In genomic region chr18:34976899-34977786, GRCh38 we compare ENCODE assay signal across 1 cellular context.
TF ChIP-seq lines count a peak whose summit lies in the region.

No MANE protein-coding gene starts in this region.

TF ChIP-seq in WTC11, 78 proteins besides CTCF, POLR2A, EP300 and RAD21 (continued from another document):
- TF ChIP-seq TEAD4 (CRISPR knock-in tag; IDR thresholded peaks at IDR 0.05) (no peak), NR3C1 (CRISPR knock-in tag; conservative IDR thresholded peaks at IDR 0.05; ENCODE audit: low read depth) (0 out of 2 replicates have a peak, but pooled peaks have one; percentile 39), ATF1 (CRISPR knock-in tag; IDR thresholded peaks at IDR 0.05) (no peak), GABPB1 (CRISPR knock-in tag; IDR thresholded peaks at IDR 0.05) (peak; percentile 56), ZNF671 (CRISPR knock-in tag; IDR thresholded peaks at IDR 0.05) (no peak), FOXP1 (CRISPR knock-in tag; IDR thresholded peaks at IDR 0.05; ENCODE audit: borderline replicate concordance) (no peak), PREB (CRISPR knock-in tag; IDR thresholded peaks at IDR 0.05; ENCODE audit: borderline replicate concordance) (no peak), PRDM15 (CRISPR knock-in tag; IDR thresholded peaks at IDR 0.05) (no peak), ZNF121 (CRISPR knock-in tag; IDR thresholded peaks at IDR 0.05) (no peak), ZNF138 (CRISPR knock-in tag; conservative IDR thresholded peaks at IDR 0.05) (no peak), PRRX2 (CRISPR knock-in tag; IDR thresholded peaks at IDR 0.05) (no peak), HMGA2 (CRISPR knock-in tag; IDR thresholded peaks at IDR 0.05) (no peak), ZMAT4 (CRISPR knock-in tag; IDR thresholded peaks at IDR 0.05) (no peak), FOXK1 (CRISPR knock-in tag; IDR thresholded peaks at IDR 0.05) (peak; percentile 81), FOXJ3 (CRISPR knock-in tag; IDR thresholded peaks at IDR 0.05; ENCODE audit: borderline replicate concordance) (no peak), OVOL2 (CRISPR knock-in tag; IDR thresholded peaks at IDR 0.05; ENCODE audit: borderline replicate concordance) (no peak), RORB (CRISPR knock-in tag; IDR thresholded peaks at IDR 0.05) (no peak), ATF6 (CRISPR knock-in tag; IDR thresholded peaks at IDR 0.05) (no peak), GTF2I (CRISPR knock-in tag; conservative IDR thresholded peaks at IDR 0.05) (no peak), SOX15 (CRISPR knock-in tag; IDR thresholded peaks at IDR 0.05) (no peak), SP1 (CRISPR knock-in tag; conservative IDR thresholded peaks at IDR 0.05) (peak; percentile 65), CBFB (CRISPR knock-in tag; IDR thresholded peaks at IDR 0.05; ENCODE audit: low read depth) (peak; percentile 87; the same call in 1 of the 2 replicates), SMAD4 (CRISPR knock-in tag; IDR thresholded peaks at IDR 0.05) (no peak), TCF7 (CRISPR knock-in tag; IDR thresholded peaks at IDR 0.05; ENCODE audit: low read depth) (no peak), NFATC4 (CRISPR knock-in tag; IDR thresholded peaks at IDR 0.05) (no peak), EMX1 (CRISPR knock-in tag; IDR thresholded peaks at IDR 0.05) (no peak), JUN (CRISPR knock-in tag; IDR thresholded peaks at IDR 0.05) (no peak), ZBTB21 (CRISPR knock-in tag; IDR thresholded peaks at IDR 0.05; ENCODE audit: borderline replicate concordance) (no peak)
- TF ChIP-seq, protein P1, sequence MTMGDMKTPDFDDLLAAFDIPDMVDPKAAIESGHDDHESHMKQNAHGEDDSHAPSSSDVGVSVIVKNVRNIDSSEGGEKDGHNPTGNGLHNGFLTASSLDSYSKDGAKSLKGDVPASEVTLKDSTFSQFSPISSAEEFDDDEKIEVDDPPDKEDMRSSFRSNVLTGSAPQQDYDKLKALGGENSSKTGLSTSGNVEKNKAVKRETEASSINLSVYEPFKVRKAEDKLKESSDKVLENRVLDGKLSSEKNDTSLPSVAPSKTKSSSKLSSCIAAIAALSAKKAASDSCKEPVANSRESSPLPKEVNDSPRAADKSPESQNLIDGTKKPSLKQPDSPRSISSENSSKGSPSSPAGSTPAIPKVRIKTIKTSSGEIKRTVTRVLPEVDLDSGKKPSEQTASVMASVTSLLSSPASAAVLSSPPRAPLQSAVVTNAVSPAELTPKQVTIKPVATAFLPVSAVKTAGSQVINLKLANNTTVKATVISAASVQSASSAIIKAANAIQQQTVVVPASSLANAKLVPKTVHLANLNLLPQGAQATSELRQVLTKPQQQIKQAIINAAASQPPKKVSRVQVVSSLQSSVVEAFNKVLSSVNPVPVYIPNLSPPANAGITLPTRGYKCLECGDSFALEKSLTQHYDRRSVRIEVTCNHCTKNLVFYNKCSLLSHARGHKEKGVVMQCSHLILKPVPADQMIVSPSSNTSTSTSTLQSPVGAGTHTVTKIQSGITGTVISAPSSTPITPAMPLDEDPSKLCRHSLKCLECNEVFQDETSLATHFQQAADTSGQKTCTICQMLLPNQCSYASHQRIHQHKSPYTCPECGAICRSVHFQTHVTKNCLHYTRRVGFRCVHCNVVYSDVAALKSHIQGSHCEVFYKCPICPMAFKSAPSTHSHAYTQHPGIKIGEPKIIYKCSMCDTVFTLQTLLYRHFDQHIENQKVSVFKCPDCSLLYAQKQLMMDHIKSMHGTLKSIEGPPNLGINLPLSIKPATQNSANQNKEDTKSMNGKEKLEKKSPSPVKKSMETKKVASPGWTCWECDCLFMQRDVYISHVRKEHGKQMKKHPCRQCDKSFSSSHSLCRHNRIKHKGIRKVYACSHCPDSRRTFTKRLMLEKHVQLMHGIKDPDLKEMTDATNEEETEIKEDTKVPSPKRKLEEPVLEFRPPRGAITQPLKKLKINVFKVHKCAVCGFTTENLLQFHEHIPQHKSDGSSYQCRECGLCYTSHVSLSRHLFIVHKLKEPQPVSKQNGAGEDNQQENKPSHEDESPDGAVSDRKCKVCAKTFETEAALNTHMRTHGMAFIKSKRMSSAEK (CRISPR knock-in tag; IDR thresholded peaks at IDR 0.05; ENCODE audit: borderline replicate concordance), result no peak
- TF ChIP-seq, protein P2, sequence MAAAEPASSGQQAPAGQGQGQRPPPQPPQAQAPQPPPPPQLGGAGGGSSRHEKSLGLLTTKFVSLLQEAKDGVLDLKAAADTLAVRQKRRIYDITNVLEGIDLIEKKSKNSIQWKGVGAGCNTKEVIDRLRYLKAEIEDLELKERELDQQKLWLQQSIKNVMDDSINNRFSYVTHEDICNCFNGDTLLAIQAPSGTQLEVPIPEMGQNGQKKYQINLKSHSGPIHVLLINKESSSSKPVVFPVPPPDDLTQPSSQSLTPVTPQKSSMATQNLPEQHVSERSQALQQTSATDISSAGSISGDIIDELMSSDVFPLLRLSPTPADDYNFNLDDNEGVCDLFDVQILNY (CRISPR knock-in tag; IDR thresholded peaks at IDR 0.05), result no peak
- TF ChIP-seq, protein P3, sequence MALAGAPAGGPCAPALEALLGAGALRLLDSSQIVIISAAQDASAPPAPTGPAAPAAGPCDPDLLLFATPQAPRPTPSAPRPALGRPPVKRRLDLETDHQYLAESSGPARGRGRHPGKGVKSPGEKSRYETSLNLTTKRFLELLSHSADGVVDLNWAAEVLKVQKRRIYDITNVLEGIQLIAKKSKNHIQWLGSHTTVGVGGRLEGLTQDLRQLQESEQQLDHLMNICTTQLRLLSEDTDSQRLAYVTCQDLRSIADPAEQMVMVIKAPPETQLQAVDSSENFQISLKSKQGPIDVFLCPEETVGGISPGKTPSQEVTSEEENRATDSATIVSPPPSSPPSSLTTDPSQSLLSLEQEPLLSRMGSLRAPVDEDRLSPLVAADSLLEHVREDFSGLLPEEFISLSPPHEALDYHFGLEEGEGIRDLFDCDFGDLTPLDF (CRISPR knock-in tag; IDR thresholded peaks at IDR 0.05), result no peak
- TF ChIP-seq, protein P4, sequence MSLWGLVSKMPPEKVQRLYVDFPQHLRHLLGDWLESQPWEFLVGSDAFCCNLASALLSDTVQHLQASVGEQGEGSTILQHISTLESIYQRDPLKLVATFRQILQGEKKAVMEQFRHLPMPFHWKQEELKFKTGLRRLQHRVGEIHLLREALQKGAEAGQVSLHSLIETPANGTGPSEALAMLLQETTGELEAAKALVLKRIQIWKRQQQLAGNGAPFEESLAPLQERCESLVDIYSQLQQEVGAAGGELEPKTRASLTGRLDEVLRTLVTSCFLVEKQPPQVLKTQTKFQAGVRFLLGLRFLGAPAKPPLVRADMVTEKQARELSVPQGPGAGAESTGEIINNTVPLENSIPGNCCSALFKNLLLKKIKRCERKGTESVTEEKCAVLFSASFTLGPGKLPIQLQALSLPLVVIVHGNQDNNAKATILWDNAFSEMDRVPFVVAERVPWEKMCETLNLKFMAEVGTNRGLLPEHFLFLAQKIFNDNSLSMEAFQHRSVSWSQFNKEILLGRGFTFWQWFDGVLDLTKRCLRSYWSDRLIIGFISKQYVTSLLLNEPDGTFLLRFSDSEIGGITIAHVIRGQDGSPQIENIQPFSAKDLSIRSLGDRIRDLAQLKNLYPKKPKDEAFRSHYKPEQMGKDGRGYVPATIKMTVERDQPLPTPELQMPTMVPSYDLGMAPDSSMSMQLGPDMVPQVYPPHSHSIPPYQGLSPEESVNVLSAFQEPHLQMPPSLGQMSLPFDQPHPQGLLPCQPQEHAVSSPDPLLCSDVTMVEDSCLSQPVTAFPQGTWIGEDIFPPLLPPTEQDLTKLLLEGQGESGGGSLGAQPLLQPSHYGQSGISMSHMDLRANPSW (CRISPR knock-in tag; conservative IDR thresholded peaks at IDR 0.05; ENCODE audit: low read depth), result no peak
- TF ChIP-seq, protein P5, sequence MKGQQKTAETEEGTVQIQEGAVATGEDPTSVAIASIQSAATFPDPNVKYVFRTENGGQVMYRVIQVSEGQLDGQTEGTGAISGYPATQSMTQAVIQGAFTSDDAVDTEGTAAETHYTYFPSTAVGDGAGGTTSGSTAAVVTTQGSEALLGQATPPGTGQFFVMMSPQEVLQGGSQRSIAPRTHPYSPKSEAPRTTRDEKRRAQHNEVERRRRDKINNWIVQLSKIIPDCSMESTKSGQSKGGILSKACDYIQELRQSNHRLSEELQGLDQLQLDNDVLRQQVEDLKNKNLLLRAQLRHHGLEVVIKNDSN (CRISPR knock-in tag; IDR thresholded peaks at IDR 0.05), result peak; percentile 90
- TF ChIP-seq, protein P6, sequence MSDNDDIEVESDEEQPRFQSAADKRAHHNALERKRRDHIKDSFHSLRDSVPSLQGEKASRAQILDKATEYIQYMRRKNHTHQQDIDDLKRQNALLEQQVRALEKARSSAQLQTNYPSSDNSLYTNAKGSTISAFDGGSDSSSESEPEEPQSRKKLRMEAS (CRISPR knock-in tag; IDR thresholded peaks at IDR 0.05), result peak; percentile 51
- TF ChIP-seq, protein P7, sequence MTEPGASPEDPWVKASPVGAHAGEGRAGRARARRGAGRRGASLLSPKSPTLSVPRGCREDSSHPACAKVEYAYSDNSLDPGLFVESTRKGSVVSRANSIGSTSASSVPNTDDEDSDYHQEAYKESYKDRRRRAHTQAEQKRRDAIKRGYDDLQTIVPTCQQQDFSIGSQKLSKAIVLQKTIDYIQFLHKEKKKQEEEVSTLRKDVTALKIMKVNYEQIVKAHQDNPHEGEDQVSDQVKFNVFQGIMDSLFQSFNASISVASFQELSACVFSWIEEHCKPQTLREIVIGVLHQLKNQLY (CRISPR knock-in tag; IDR thresholded peaks at IDR 0.05), result no peak
